ENCODE assay signal across 17 cellular contexts in the genomic region with DNA sequence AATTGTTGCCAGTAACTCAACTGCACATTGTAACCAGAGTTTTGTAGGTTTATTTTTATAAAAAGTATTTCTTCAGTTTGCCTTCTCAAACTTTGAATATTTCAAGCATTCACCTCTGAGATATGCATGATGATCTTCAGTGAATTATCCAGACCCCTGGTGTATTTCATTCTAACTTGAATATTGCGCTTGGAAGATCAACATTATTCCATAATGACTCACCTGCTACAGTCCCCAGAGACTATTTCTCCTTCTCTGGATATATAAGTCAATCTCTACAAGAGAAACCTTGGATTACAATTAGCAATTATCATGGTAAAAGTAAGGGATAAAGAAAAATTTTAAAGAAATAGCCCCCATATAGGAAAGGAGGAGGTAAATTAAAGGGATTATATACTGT.
DNase-seq lines count a peak whose midpoint lies in the region; ATAC-seq, FAIRE-seq and TF ChIP-seq lines count a peak whose summit lies in the region.
"Had no signal": no experiment of that assay in that cellular context is flagged by ENCODE, and none has a peak within 500 bp of the region (broad histone marks: within the 10 kb centered on the region; RNA-seq: fewer than 3 reads in every experiment).

No MANE protein-coding gene starts in this region.

- TF ChIP-seq CTCF in AG04449 (IDR thresholded peaks at IDR 0.05; ENCODE audit: insufficient read depth, low read length, missing control alignments), result no peak
- no peak for TF ChIP-seq CTCF in omental fat pad (IDR thresholded peaks at IDR 0.05)

- POLR2A ChIA-PET in AG04449 (lab: Yijun Ruan, JAX), result no interaction called here

- FAIRE-seq in RCC 7860 (lab: Jason Lieb, UNC), result peak; percentile 92

- ATAC-seq in omental fat pad (ENCODE audit: low FRiP score) (peak; percentile 55), GM19452 (IDR thresholded peaks at IDR 0.05; ENCODE audit: unreplicated experiment) (no peak), HG03108 (IDR thresholded peaks at IDR 0.05; ENCODE audit: unreplicated experiment) (no peak)
- ATAC-seq: body of pancreas, left lobe of liver, T-helper 17 cell had no signal

- DNase-seq in AG04449 (ENCODE audit: low read depth, low spot score), result peak; percentile 9
- peak; percentile 59 for DNase-seq in RCC 7860 (ENCODE audit: low spot score)
- peak; percentile 8 for DNase-seq in fibroblast of gingiva (ENCODE audit: low read depth)
- no peak for DNase-seq in omental fat pad (ENCODE audit: low spot score)
- DNase-seq in activated CD4-positive, CD25-positive, alpha-beta regulatory T cell (lab: John Stamatoyannopoulos, UW), result no peak
- DNase-seq in HPDE6-E6E7 (ENCODE audit: extremely low spot score), result no peak
- DNase-seq: activated CD8-positive, alpha-beta memory T cell treated with anti-CD3 and anti-CD28 coated beads for 24 hours; Calu3; effector CD4-positive, alpha-beta T cell; NCI-H1105 treated with DMSO at 0.1 percent for 48 hours; NCI-H345; T-helper 17 cell had no signal

- no peak overlapping the region for H3K4me3 ChIP-seq in AG04449 (ENCODE audit: low read depth, low read length)
- H3K4me3 ChIP-seq: body of pancreas, GM23248 had no signal

- CTCF ChIA-PET in AG04449 (lab: Yijun Ruan, JAX), result interaction anchor here (0.9 kb wide), 1 partner anchor 8 kb away, joined by 3 read pairs; no protein-coding TSS in a partner anchor

Comparison
In these comparisons a context has a peak if more than half of its experiments do, and no peak if none do; other contexts are left out.
1. DNase-seq: peak in AG04449 (single experiment), RCC 7860 (single experiment) and fibroblast of gingiva (single experiment); none in omental fat pad (single experiment), activated CD4-positive, CD25-positive, alpha-beta regulatory T cell (0 of 4) and HPDE6-E6E7 (single experiment).